In the genomic region with DNA sequence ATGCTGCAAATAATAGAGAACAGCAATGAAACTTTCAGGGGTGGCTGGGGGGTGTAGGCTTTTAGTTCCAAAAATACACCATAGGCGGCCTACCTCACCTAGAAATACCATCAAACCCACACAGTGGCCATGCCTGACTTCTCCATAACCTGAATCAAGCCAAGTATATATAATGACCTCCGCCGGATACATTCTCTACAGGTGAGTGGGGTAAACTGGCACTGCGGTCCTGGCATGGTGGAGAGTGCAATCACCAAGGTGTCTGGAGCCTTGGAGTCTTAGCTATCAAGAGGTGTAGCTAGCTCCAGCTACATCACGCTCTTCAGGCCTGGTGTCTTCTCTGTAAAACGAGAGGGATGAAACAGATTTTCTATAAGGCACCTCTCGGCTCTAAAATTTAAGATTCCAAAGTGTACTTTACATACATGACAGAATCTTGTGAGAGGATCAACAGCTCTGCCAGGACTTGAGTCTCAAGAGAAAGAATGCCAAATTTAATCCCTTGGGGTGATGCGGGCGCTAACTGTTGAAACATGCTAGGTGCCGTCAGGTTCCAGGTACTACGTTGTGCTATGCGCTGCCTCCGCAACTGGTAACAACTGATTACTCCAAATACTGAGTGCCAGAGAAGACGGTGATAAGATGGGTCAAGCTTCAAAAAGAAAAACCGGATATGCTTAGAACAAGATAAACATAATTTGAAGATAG, we compare ENCODE assay signal across 8 cellular contexts. TPM values are rescaled to one million over a fixed set of nuclear protein-coding genes. Genes with fewer than 3 reads are reported as not detected.
A peak's percentile ranks its signal among the peaks of the same experiment; 100 is the strongest.
DNase-seq lines count a peak whose midpoint lies in the region; ATAC-seq and TF ChIP-seq lines count a peak whose summit lies in the region.

No MANE protein-coding gene starts in this region.

- peak; percentile 37 for DNase-seq in activated CD4-positive, CD25-positive, alpha-beta regulatory T cell treated with anti-CD3 and anti-CD28 coated beads, Interleukin-2, amount 50 U/mL, for 72 hours
- DNase-seq in SW480 (ENCODE audit: low spot score) (peak; percentile 46), caudate nucleus (lab: John Stamatoyannopoulos, UW) (peak in 14 of 61 donors; percentile 6 to 53 (median 32)), lower lobe of right lung (no peak), NCI-H1436 treated with DMSO at 0.1 percent for 48 hours (lab: John Stamatoyannopoulos, UW) (no peak)

- TF ChIP-seq CTCF in lower lobe of right lung (IDR thresholded peaks at IDR 0.05): no peak

- 20% methylated on average over 15 of the region's 15 CpGs for WGBS in thymus

- no peaks in the 10 kb centered on the region for H3K27me3 ChIP-seq in lower lobe of right lung (ENCODE audit: low read depth)
- no peaks in the 10 kb centered on the region for H3K27me3 ChIP-seq in thymus (ENCODE audit: control insufficient read depth, insufficient read depth)

- H3K9me3 ChIP-seq in lower lobe of right lung (no peaks in the 10 kb centered on the region), thymus (ENCODE audit: control insufficient read depth) (no peaks in the 10 kb centered on the region)

- H3K4me1 ChIP-seq in lower lobe of right lung (peaks cover 45% of the 10 kb centered on the region), thymus (ENCODE audit: control insufficient read depth, insufficient read depth, low read length) (peaks cover 16% of the 10 kb centered on the region)

- H3K27ac ChIP-seq in caudate nucleus (ENCODE audit: low read depth, low read length): peak overlapping the region; percentile 97
- peak overlapping the region; percentile 99 for H3K27ac ChIP-seq in lower lobe of right lung
- peak overlapping the region; percentile 99 for H3K27ac ChIP-seq in thymus (ENCODE audit: low read depth)

- H3K36me3 ChIP-seq in lower lobe of right lung (no peaks in the 10 kb centered on the region), thymus (ENCODE audit: control insufficient read depth, insufficient read depth) (no peaks in the 10 kb centered on the region)

- intact Hi-C loops in lower lobe of right lung (cut with DNase I): no loop called here

- no peak for ATAC-seq in activated CD4-positive, CD25-positive, alpha-beta regulatory T cell treated with anti-CD3 and anti-CD28 coated beads, Interleukin-2, amount 50 U/mL, for 24 hours
- no peak for ATAC-seq in lower lobe of right lung
- no peak for ATAC-seq in HG03469 (IDR thresholded peaks at IDR 0.05; ENCODE audit: unreplicated experiment)

- peak overlapping the region; percentile 78 for H3K4me3 ChIP-seq in lower lobe of right lung
- peak overlapping the region; percentile 91 for H3K4me3 ChIP-seq in thymus (ENCODE audit: low read length)

RNA-seq across cellular contexts. Expression of gene ZBTB25, which starts 1.0 kb away (rescaled TPM):
- 14.9 TPM for total RNA-seq in lower lobe of right lung
- polyA plus RNA-seq in thymus: 15.0 TPM

RNA-seq across cellular contexts. Expression of gene ZBTB1, which starts 1.9 kb away (rescaled TPM):
- 46.1 TPM for total RNA-seq in lower lobe of right lung
- 42.0 TPM for polyA plus RNA-seq in thymus

RNA-seq across cellular contexts. Expression of gene AKAP5, which starts 37.3 kb away (rescaled TPM):
- total RNA-seq in lower lobe of right lung: 4.8 TPM
- polyA plus RNA-seq in thymus: 0.71 TPM

RNA-seq across cellular contexts. Expression of gene HSPA2, which starts 37.9 kb away (rescaled TPM):
- total RNA-seq in lower lobe of right lung: 11.4 TPM
- polyA plus RNA-seq in thymus: 7.7 TPM

RNA-seq across cellular contexts. Expression of gene PPP1R36, which starts 47.1 kb away (rescaled TPM):
- 0.97 TPM for total RNA-seq in lower lobe of right lung
- polyA plus RNA-seq in thymus: 0.80 TPM

Comparison
In these comparisons a context has a peak if more than half of its experiments do, and no peak if none do; other contexts are left out.
1. DNase-seq: peak in activated CD4-positive, CD25-positive, alpha-beta regulatory T cell treated with anti-CD3 and anti-CD28 coated beads, Interleukin-2, amount 50 U/mL, for 72 hours (single experiment) and SW480 (single experiment); none in lower lobe of right lung (single experiment) and NCI-H1436 treated with DMSO at 0.1 percent for 48 hours (single experiment).
2. Peak in every context shown above with its lines, with median percentiles within 50 percentile points of each other: H3K27ac ChIP-seq.